29 cellular contexts compared by ENCODE assay signal in genomic region chr19:50020481-50020880, GRCh38. TPM values are rescaled to one million over a fixed set of nuclear protein-coding genes. Genes with fewer than 3 reads are reported as not detected.
A peak's percentile ranks its signal among the peaks of the same experiment; 100 is the strongest.
DNase-seq lines count a peak whose midpoint lies in the region; ATAC-seq, FAIRE-seq and TF ChIP-seq lines count a peak whose summit lies in the region.
"Had no signal": no experiment of that assay in that cellular context is flagged by ENCODE, and none has a peak within 500 bp of the region (broad histone marks: within the 10 kb centered on the region; RNA-seq: fewer than 3 reads in every experiment).

No MANE protein-coding gene starts in this region.

- H4K20me1 ChIP-seq in osteoblast (ENCODE audit: insufficient read depth, low read length), result peaks cover 37% of the 10 kb centered on the region

- TF ChIP-seq CTCF in activated CD8-positive, alpha-beta T cell treated with anti-CD3 and anti-CD28 coated beads for 36 hours (IDR thresholded peaks at IDR 0.05), result no peak
- TF ChIP-seq CTCF in endothelial cell (IDR thresholded peaks at IDR 0.05; ENCODE audit: unreplicated experiment) (no peak), osteoblast (IDR thresholded peaks at IDR 0.05; ENCODE audit: extremely low read depth, low read depth, low read length) (no peak), kidney (IDR thresholded peaks at IDR 0.05; ENCODE audit: borderline replicate concordance, extremely low read depth, insufficient read depth) (no peak)

- H3K27me3 ChIP-seq in osteoblast (ENCODE audit: insufficient read depth, low read length), result no peaks in the 10 kb centered on the region
- no peaks in the 10 kb centered on the region for H3K27me3 ChIP-seq in CD4-positive, alpha-beta memory T cell (ENCODE audit: insufficient read depth, low read length)
- H3K27me3 ChIP-seq: dorsolateral prefrontal cortex, heart right ventricle, upper lobe of left lung had no signal

- peaks cover 22% of the 10 kb centered on the region for H3K36me3 Mint-ChIP-seq in activated CD8-positive, alpha-beta T cell treated with anti-CD3 and anti-CD28 coated beads for 36 hours (ENCODE audit: low read depth)
- peaks cover 32% of the 10 kb centered on the region for H3K36me3 Mint-ChIP-seq in activated CD8-positive, alpha-beta T cell treated with anti-CD3 and anti-CD28 coated beads, Interleukin-2, amount 10 ng/mL, durations not matched to agents 7 days and 5 days (ENCODE audit: low read depth)
- peaks cover 28% of the 10 kb centered on the region for H3K36me3 Mint-ChIP-seq in endothelial cell (ENCODE audit: low read depth, unreplicated experiment)
- peaks cover 25 to 45% of the 10 kb centered on the region in 2 donors for H3K36me3 Mint-ChIP-seq in CD4-positive, alpha-beta memory T cell

- H3K4me2 ChIP-seq in osteoblast (ENCODE audit: insufficient read depth, low read length), result no peak overlapping the region

- H3K9me3 ChIP-seq in osteoblast (ENCODE audit: low read depth, low read length) (no peaks in the 10 kb centered on the region), kidney (ENCODE audit: control insufficient read depth in 1 of 2, low read length in 2 of 2) (no peaks in the 10 kb centered on the region)
- H3K9me3 ChIP-seq in CD4-positive, alpha-beta memory T cell (ENCODE audit: control insufficient read depth in 1 of 2, low read length in 2 of 2), result no peaks in the 10 kb centered on the region
- H3K9me3 ChIP-seq: heart right ventricle, upper lobe of left lung had no signal

- H3K4me1 ChIP-seq in osteoblast (ENCODE audit: insufficient read depth, low read length) (peaks cover 7% of the 10 kb centered on the region), kidney (ENCODE audit: control insufficient read depth in 1 of 2, insufficient read depth in 1 of 2, low read depth in 1 of 2, low read length in 2 of 2) (peaks cover 10 to 12% of the 10 kb centered on the region in 2 donors)
- peaks cover 21% of the 10 kb centered on the region for H3K4me1 ChIP-seq in CD4-positive, alpha-beta memory T cell (ENCODE audit: insufficient read depth, low read length)

- no peak for TF ChIP-seq POLR2A in GM12892 (IDR thresholded peaks at IDR 0.05; ENCODE audit: low read depth, low read length)

- no peak overlapping the region for H3K27ac ChIP-seq in osteoblast (ENCODE audit: low read depth, low read length)
- no peak overlapping the region for H3K27ac ChIP-seq in CD4-positive, alpha-beta memory T cell (ENCODE audit: low read depth, low read length)
- H3K27ac ChIP-seq in kidney (ENCODE audit: low read depth in 2 of 2, low read length in 2 of 2), result no peak overlapping the region
- H3K27ac ChIP-seq: dorsolateral prefrontal cortex, heart right ventricle, skin epidermis, upper lobe of left lung had no signal

- POLR2A ChIA-PET in activated CD8-positive, alpha-beta T cell treated with anti-CD3 and anti-CD28 coated beads for 36 hours (lab: Charles Lee), result no interaction called here
- POLR2A ChIA-PET in activated CD8-positive, alpha-beta T cell treated with anti-CD3 and anti-CD28 coated beads, Interleukin-2, amount 10 ng/mL, durations not matched to agents 7 days and 5 days (lab: Charles Lee), result no interaction called here
- POLR2A ChIA-PET in CD4-positive, alpha-beta memory T cell (lab: Charles Lee; ENCODE audit: partially characterized antibody), result no interaction called here

- H3K4me3 Mint-ChIP-seq in activated CD8-positive, alpha-beta T cell treated with anti-CD3 and anti-CD28 coated beads for 36 hours, result no peak overlapping the region
- no peak overlapping the region for H3K4me3 Mint-ChIP-seq in activated CD8-positive, alpha-beta T cell treated with anti-CD3 and anti-CD28 coated beads, Interleukin-2, amount 10 ng/mL, durations not matched to agents 7 days and 5 days
- peak overlapping the region; percentile 43 for H3K4me3 Mint-ChIP-seq in endothelial cell (ENCODE audit: unreplicated experiment)
- no peak overlapping the region for H3K4me3 Mint-ChIP-seq in CD4-positive, alpha-beta memory T cell
- H3K4me3 Mint-ChIP-seq: activated B cell treated with CpG ODN at 0.5 μM for 24 hours; activated naive CD8-positive, alpha-beta T cell treated with anti-CD3 and anti-CD28 coated beads for 36 hours; B cell had no signal

- CTCF ChIA-PET in activated CD8-positive, alpha-beta T cell treated with anti-CD3 and anti-CD28 coated beads for 36 hours (lab: Charles Lee), result no interaction called here
- CTCF ChIA-PET in activated CD8-positive, alpha-beta T cell treated with anti-CD3 and anti-CD28 coated beads, Interleukin-2, amount 10 ng/mL, durations not matched to agents 7 days and 5 days (lab: Charles Lee), result no interaction called here
- CTCF ChIA-PET in CD4-positive, alpha-beta memory T cell (lab: Charles Lee; ENCODE audit: partially characterized antibody), result no interaction called here

- intact Hi-C loops in activated CD8-positive, alpha-beta T cell treated with anti-CD3 and anti-CD28 coated beads for 36 hours (cut with micrococcal nuclease), result no loop called here
- intact Hi-C loops in CD4-positive, alpha-beta memory T cell (cut with micrococcal nuclease), result loop anchor here (10.0 kb wide), 1 partner anchor 784 kb away; no protein-coding TSS in a partner anchor
- intact Hi-C loops in kidney (cut with DNase I), result no loop called here

- H3K79me2 ChIP-seq in osteoblast (ENCODE audit: insufficient read depth, low read length), result peaks cover 47% of the 10 kb centered on the region

- ATAC-seq in activated CD8-positive, alpha-beta T cell treated with anti-CD3 and anti-CD28 coated beads for 36 hours, result no peak
- ATAC-seq in activated CD8-positive, alpha-beta T cell treated with anti-CD3 and anti-CD28 coated beads, Interleukin-2, amount 10 ng/mL, durations not matched to agents 7 days and 5 days, result no peak
- ATAC-seq: heart right ventricle, Right ventricle myocardium inferior had no signal

- H3K4me3 ChIP-seq in osteoblast (ENCODE audit: insufficient read depth, low read length), result no peak overlapping the region
- no peak overlapping the region for H3K4me3 ChIP-seq in CD4-positive, alpha-beta memory T cell (ENCODE audit: low read length in 2 of 2)
- no peak overlapping the region for H3K4me3 ChIP-seq in kidney (ENCODE audit: low read length in 2 of 2)
- H3K4me3 ChIP-seq: dorsolateral prefrontal cortex, heart right ventricle, skin epidermis, upper lobe of left lung had no signal

- H3K27me3 Mint-ChIP-seq in activated CD8-positive, alpha-beta T cell treated with anti-CD3 and anti-CD28 coated beads for 36 hours, result no peaks in the 10 kb centered on the region
- H3K27me3 Mint-ChIP-seq in activated CD8-positive, alpha-beta T cell treated with anti-CD3 and anti-CD28 coated beads, Interleukin-2, amount 10 ng/mL, durations not matched to agents 7 days and 5 days (ENCODE audit: low read depth), result no peaks in the 10 kb centered on the region
- peaks cover 6% of the 10 kb centered on the region for H3K27me3 Mint-ChIP-seq in endothelial cell (ENCODE audit: unreplicated experiment)
- no peaks in the 10 kb centered on the region for H3K27me3 Mint-ChIP-seq in CD4-positive, alpha-beta memory T cell
- H3K27me3 Mint-ChIP-seq: activated B cell treated with CpG ODN at 0.5 μM for 24 hours, B cell, naive B cell had no signal

- peak overlapping the region; percentile 75 for H3K27ac Mint-ChIP-seq in activated CD8-positive, alpha-beta T cell treated with anti-CD3 and anti-CD28 coated beads for 36 hours
- no peak overlapping the region for H3K27ac Mint-ChIP-seq in activated CD8-positive, alpha-beta T cell treated with anti-CD3 and anti-CD28 coated beads, Interleukin-2, amount 10 ng/mL, durations not matched to agents 7 days and 5 days
- H3K27ac Mint-ChIP-seq in endothelial cell (ENCODE audit: unreplicated experiment), result peak overlapping the region; percentile 16
- H3K27ac Mint-ChIP-seq in CD4-positive, alpha-beta memory T cell, result peak overlapping the region in 3 of 7 donors; percentile 23 to 88 (median 48)
- H3K27ac Mint-ChIP-seq: activated B cell treated with CpG ODN at 0.5 μM for 24 hours; activated naive CD8-positive, alpha-beta T cell treated with anti-CD3 and anti-CD28 coated beads for 36 hours; B cell; naive B cell had no signal

- FAIRE-seq in GM12892 (lab: Jason Lieb, UNC) (no peak), kidney (lab: Jason Lieb, UNC) (no peak)
- FAIRE-seq: A204.1 had no signal

- peaks cover 24% of the 10 kb centered on the region for H3K4me1 Mint-ChIP-seq in activated CD8-positive, alpha-beta T cell treated with anti-CD3 and anti-CD28 coated beads for 36 hours (ENCODE audit: low read depth)
- H3K4me1 Mint-ChIP-seq in activated CD8-positive, alpha-beta T cell treated with anti-CD3 and anti-CD28 coated beads, Interleukin-2, amount 10 ng/mL, durations not matched to agents 7 days and 5 days (ENCODE audit: low read depth), result peaks cover 14% of the 10 kb centered on the region
- peaks cover 6% of the 10 kb centered on the region for H3K4me1 Mint-ChIP-seq in endothelial cell (ENCODE audit: unreplicated experiment)
- H3K4me1 Mint-ChIP-seq in CD4-positive, alpha-beta memory T cell, result peaks cover 11 to 39% (median 26%) of the 10 kb centered on the region in 4 donors

- DNase-seq in activated CD8-positive, alpha-beta T cell treated with anti-CD3 and anti-CD28 coated beads for 36 hours, result no peak
- DNase-seq in activated CD8-positive, alpha-beta T cell treated with anti-CD3 and anti-CD28 coated beads, Interleukin-2, amount 10 ng/mL, durations not matched to agents 7 days and 5 days, result no peak
- DNase-seq in NCI-H2196 (lab: John Stamatoyannopoulos, UW; ENCODE audit: unreplicated experiment), result peak; percentile 65
- DNase-seq in endothelial cell (ENCODE audit: low spot score), result no peak
- peak; percentile 62 for DNase-seq in osteoblast (ENCODE audit: insufficient read length, low spot score, missing footprints)
- no peak for DNase-seq in CD4-positive, alpha-beta memory T cell
- no peak for DNase-seq in GM12892 (ENCODE audit: insufficient read length)
- no peak for DNase-seq in kidney
- DNase-seq: activated B cell treated with CpG ODN at 0.5 μM for 24 hours; activated CD4-positive, alpha-beta T cell treated with anti-CD3 and anti-CD28 coated beads, Interleukin-2, amount 50 U/mL, for 48 hours; activated naive CD8-positive, alpha-beta T cell treated with anti-CD3 and anti-CD28 coated beads for 36 hours; DMS79 treated with DMSO at 0.1 percent for 48 hours; dorsolateral prefrontal cortex; GOT3; heart right ventricle; KBM-7; naive B cell; NCI-H1436 treated with DMSO at 0.1 percent for 48 hours; NCI-H748 treated with DMSO at 0.1 percent for 48 hours; occipital lobe; stimulated activated CD4-positive, alpha-beta T cell treated with anti-CD3 and anti-CD28 coated beads, Interleukin-1b, Interleukin-23, amount 100 ng/mL, for 48 hours; T-helper 9 cell; upper lobe of left lung had no signal

- no peak overlapping the region for H2AFZ ChIP-seq in osteoblast (ENCODE audit: low read length)

- H3K9ac ChIP-seq in kidney (ENCODE audit: low read length in 2 of 2), result no peak overlapping the region

- H3K9me3 Mint-ChIP-seq in activated CD8-positive, alpha-beta T cell treated with anti-CD3 and anti-CD28 coated beads for 36 hours, result no peaks in the 10 kb centered on the region
- H3K9me3 Mint-ChIP-seq in activated CD8-positive, alpha-beta T cell treated with anti-CD3 and anti-CD28 coated beads, Interleukin-2, amount 10 ng/mL, durations not matched to agents 7 days and 5 days (ENCODE audit: insufficient read depth), result no peaks in the 10 kb centered on the region
- no peaks in the 10 kb centered on the region for H3K9me3 Mint-ChIP-seq in endothelial cell (ENCODE audit: unreplicated experiment)
- peaks cover 0 to 3% (median 0%) of the 10 kb centered on the region in 8 donors for H3K9me3 Mint-ChIP-seq in CD4-positive, alpha-beta memory T cell
- H3K9me3 Mint-ChIP-seq: activated B cell treated with CpG ODN at 0.5 μM for 24 hours, naive B cell had no signal

- H3K36me3 ChIP-seq in osteoblast (ENCODE audit: insufficient read depth, low read length), result peaks cover 26% of the 10 kb centered on the region
- H3K36me3 ChIP-seq in CD4-positive, alpha-beta memory T cell (ENCODE audit: insufficient read depth, low read length), result peaks cover 35% of the 10 kb centered on the region
- peaks cover 16 to 26% of the 10 kb centered on the region in 2 donors for H3K36me3 ChIP-seq in kidney (ENCODE audit: control insufficient read depth in 1 of 2, insufficient read depth in 2 of 2, low read length in 2 of 2)

RNA-seq across cellular contexts. Expression of gene VRK3, which starts 4.7 kb away (rescaled TPM):
- total RNA-seq in activated CD8-positive, alpha-beta T cell treated with anti-CD3 and anti-CD28 coated beads for 36 hours, result 10 to 100 TPM; 37.4 to 38.0 TPM
- total RNA-seq in activated CD8-positive, alpha-beta T cell treated with anti-CD3 and anti-CD28 coated beads, Interleukin-2, amount 10 ng/mL, durations not matched to agents 7 days and 5 days, result 10 to 100 TPM; 67.7 to 74.8 TPM
- total RNA-seq in endothelial cell (ENCODE audit: unreplicated experiment) (51.2 TPM), osteoblast (24.2 and 30.6 TPM in 2 replicates), kidney (53.2 TPM)
- total RNA-seq in CD4-positive, alpha-beta memory T cell, result 100 to 1,000 TPM; 109 to 114 TPM
- polyA plus RNA-seq in CD4-positive, alpha-beta memory T cell, result 100 to 1,000 TPM in 1 of 2 donors, 10 to 100 TPM in 1; 85.8 to 106 TPM
- 26.5 TPM for polyA plus RNA-seq in GM12892 (2012; ENCODE audit: missing spikeins)
- 69.0 TPM for polyA plus RNA-seq in kidney (ENCODE audit: insufficient read depth, low read depth, low replicate concordance)

RNA-seq across cellular contexts. Expression of gene ZNF473, which starts 5.3 kb away (rescaled TPM):
- total RNA-seq in activated CD8-positive, alpha-beta T cell treated with anti-CD3 and anti-CD28 coated beads for 36 hours, result 1 to 10 TPM; 8.9 to 9.2 TPM
- 1 to 10 TPM; 8.3 to 9.0 TPM for total RNA-seq in activated CD8-positive, alpha-beta T cell treated with anti-CD3 and anti-CD28 coated beads, Interleukin-2, amount 10 ng/mL, durations not matched to agents 7 days and 5 days
- total RNA-seq in endothelial cell (ENCODE audit: unreplicated experiment), result 10.9 TPM
- 8.3 and 8.8 TPM in 2 replicates for total RNA-seq in osteoblast
- total RNA-seq in CD4-positive, alpha-beta memory T cell, result 1 to 10 TPM; 8.8 to 9.0 TPM
- polyA plus RNA-seq in CD4-positive, alpha-beta memory T cell, result 1 to 10 TPM; 2.0 to 5.1 TPM
- 5.9 TPM for polyA plus RNA-seq in GM12892 (2012; ENCODE audit: missing spikeins)
- 10.7 TPM for total RNA-seq in kidney
- polyA plus RNA-seq in kidney (ENCODE audit: insufficient read depth, low read depth, low replicate concordance), result 2.6 TPM

RNA-seq across cellular contexts. Expression of gene SIGLEC11, which starts 59.5 kb away (rescaled TPM):
- total RNA-seq in activated CD8-positive, alpha-beta T cell treated with anti-CD3 and anti-CD28 coated beads for 36 hours, result not detected
- total RNA-seq in activated CD8-positive, alpha-beta T cell treated with anti-CD3 and anti-CD28 coated beads, Interleukin-2, amount 10 ng/mL, durations not matched to agents 7 days and 5 days, result not detected
- total RNA-seq in endothelial cell (ENCODE audit: unreplicated experiment) (not detected), osteoblast (under 0.01 TPM in 1 of 2 replicates, not detected in the other), kidney (1.2 TPM)
- not detected for total RNA-seq in CD4-positive, alpha-beta memory T cell
- polyA plus RNA-seq in CD4-positive, alpha-beta memory T cell, result not detected
- polyA plus RNA-seq in GM12892 (2012; ENCODE audit: missing spikeins), result not detected
- 1.5 TPM for polyA plus RNA-seq in kidney (ENCODE audit: insufficient read depth, low read depth, low replicate concordance)
- total RNA-seq: activated B cell treated with CpG ODN at 0.5 μM for 24 hours; activated naive CD8-positive, alpha-beta T cell treated with anti-CD3 and anti-CD28 coated beads for 36 hours; B cell; HT-29; OCI-LY7 had no signal

Comparison
In these comparisons a context has a peak if more than half of its experiments do, and no peak if none do; other contexts are left out.
1. DNase-seq: peak in NCI-H2196 (single experiment) and osteoblast (single experiment); none in activated CD8-positive, alpha-beta T cell treated with anti-CD3 and anti-CD28 coated beads for 36 hours (single experiment), activated CD8-positive, alpha-beta T cell treated with anti-CD3 and anti-CD28 coated beads, Interleukin-2, amount 10 ng/mL, durations not matched to agents 7 days and 5 days (single experiment), endothelial cell (single experiment), CD4-positive, alpha-beta memory T cell (0 of 5), GM12892 (single experiment) and kidney (single experiment).